Comparison of ENCODE assay signal across 27 cellular contexts in the genomic region with DNA sequence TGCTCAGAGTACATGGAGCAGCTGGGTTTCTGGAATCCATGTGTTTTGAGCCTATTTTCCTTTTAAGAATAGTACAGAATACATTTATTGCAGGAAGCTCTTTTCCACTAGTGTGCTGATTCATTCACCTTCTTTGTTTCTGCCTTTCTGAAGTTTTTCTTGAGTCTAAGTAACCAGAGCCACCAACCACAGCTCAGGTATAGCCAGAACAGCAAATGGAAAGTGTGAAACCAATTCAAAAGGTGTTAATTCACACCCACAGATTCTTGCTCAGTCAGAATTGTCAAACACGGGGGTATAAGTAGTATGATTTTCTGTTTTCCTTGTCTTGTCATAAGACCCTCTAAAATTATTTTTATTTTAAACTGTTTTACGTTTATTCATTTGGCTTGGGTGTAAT.
DNase-seq lines count a peak whose midpoint lies in the region; ATAC-seq, FAIRE-seq and TF ChIP-seq lines count a peak whose summit lies in the region.
"Had no signal": no experiment of that assay in that cellular context is flagged by ENCODE, and none has a peak within 500 bp of the region (broad histone marks: within the 10 kb centered on the region; RNA-seq: fewer than 3 reads in every experiment).

No MANE protein-coding gene starts in this region.

- 0 out of 2 replicates have a peak overlapping the region, but pooled peaks have one; percentile 44 for H2AFZ ChIP-seq in Karpas-422 (ENCODE audit: low read length)

- POLR2A ChIA-PET in WTC11 (lab: Charles Lee) (no interaction called here), RWPE1 (lab: Yijun Ruan, JAX; ENCODE audit: low non-redundant PET) (no interaction called here)

- TF ChIP-seq CTCF in WTC11 (IDR thresholded peaks at IDR 0.05): no peak
- TF ChIP-seq CTCF in pancreas (IDR thresholded peaks at IDR 0.05): no peak
- no peak for TF ChIP-seq CTCF in RWPE1 (conservative IDR thresholded peaks at IDR 0.05; ENCODE audit: low read depth)

- no peaks in the 10 kb centered on the region for H3K27me3 ChIP-seq in Karpas-422 (ENCODE audit: low read length)
- H3K27me3 ChIP-seq in pancreas: no peaks in the 10 kb centered on the region
- H3K27me3 ChIP-seq: Peyer's patch, SJSA1 had no signal

- CTCF ChIA-PET in WTC11 (lab: Charles Lee): no interaction called here
- CTCF ChIA-PET in RWPE1 (lab: Yijun Ruan, JAX): no interaction called here

- H3K4me2 ChIP-seq in Karpas-422 (ENCODE audit: low read depth, low read length, poor library complexity, severe bottlenecking): no peak overlapping the region

- intact Hi-C loops in pancreas (cut with DNase I): no loop called here

- H3K4me3 ChIP-seq in Karpas-422 (ENCODE audit: low read length) (no peak overlapping the region), pancreas (no peak overlapping the region)
- H3K4me3 ChIP-seq: HAP-1, Peyer's patch, SJSA1 had no signal

- H3K9ac ChIP-seq in Karpas-422 (ENCODE audit: low read length): no peak overlapping the region

- no peaks in the 10 kb centered on the region for H3K27me3 Mint-ChIP-seq in WTC11 (ENCODE audit: low read depth)

- FAIRE-seq in pancreas (lab: Jason Lieb, UNC): peak; percentile 65
- FAIRE-seq: GM19239, HTR-8/SVneo had no signal

- H3K4me1 ChIP-seq in Karpas-422 (ENCODE audit: low read length) (peaks cover 5% of the 10 kb centered on the region), pancreas (peaks cover 0 to 9% (median 4%) of the 10 kb centered on the region in 3 donors)
- H3K4me1 ChIP-seq: HAP-1, Peyer's patch, SJSA1 had no signal

- H3K9me3 ChIP-seq in Karpas-422 (ENCODE audit: low read length): no peaks in the 10 kb centered on the region
- no peaks in the 10 kb centered on the region for H3K9me3 ChIP-seq in pancreas
- H3K9me3 ChIP-seq: HAP-1, Peyer's patch, SJSA1 had no signal

- no peaks in the 10 kb centered on the region for H3K79me2 ChIP-seq in Karpas-422 (ENCODE audit: low read length)

- H3K36me3 Mint-ChIP-seq in WTC11: no peaks in the 10 kb centered on the region
- H3K36me3 Mint-ChIP-seq: CD8-positive, alpha-beta memory T cell had no signal

- H3K27ac ChIP-seq in Karpas-422 (ENCODE audit: low read length) (no peak overlapping the region), pancreas (no peak overlapping the region), RWPE1 (no peak overlapping the region)
- H3K27ac ChIP-seq: 22Rv1, C4-2B, Peyer's patch, SJSA1 had no signal

- peak overlapping the region; percentile 39; the same call in 1 of the 2 replicates for H3K27ac Mint-ChIP-seq in WTC11
- H3K27ac Mint-ChIP-seq: CD8-positive, alpha-beta memory T cell had no signal

- H3K36me3 ChIP-seq in Karpas-422 (ENCODE audit: insufficient read depth, low read length) (no peaks in the 10 kb centered on the region), pancreas (no peaks in the 10 kb centered on the region)
- H3K36me3 ChIP-seq: HAP-1, Peyer's patch, SJSA1 had no signal

- WGBS in pancreas, 2 donors: 65 to 73% methylated on average over 2 of the region's 2 CpGs

- peak; percentile 48 for DNase-seq in NCI-H1105 (lab: John Stamatoyannopoulos, UW)
- no peak for DNase-seq in NCI-H1105 treated with DMSO at 0.1 percent for 48 hours (lab: John Stamatoyannopoulos, UW)
- DNase-seq in Karpas-422: no peak
- no peak for DNase-seq in WTC11 (ENCODE audit: low spot score)
- DNase-seq in pancreas: no peak
- DNase-seq in RWPE1 (ENCODE audit: low spot score): no peak
- no peak for DNase-seq in GDM1 (lab: John Stamatoyannopoulos, UW)
- DNase-seq: Calu3; CD8-positive, alpha-beta memory T cell; DMS153; GF-D8; KG1; NCI-H1417 treated with DMSO at 0.1 percent for 48 hours; NCI-H187; NCI-H446 treated with DMSO at 0.1 percent for 48 hours; NCI-H526 treated with DMSO at 0.1 percent for 48 hours; NK-92 treated with Interleukin-12 subunit alpha and Interleukin-12 subunit beta, amount 100 ng/mL, for 24 hours; Peyer's patch; T-helper 1 cell had no signal

- H4K20me1 ChIP-seq in Karpas-422 (ENCODE audit: insufficient read depth, low read depth, low read length): no peaks in the 10 kb centered on the region

- H3K4me1 Mint-ChIP-seq in WTC11: peaks cover 11% of the 10 kb centered on the region
- H3K4me1 Mint-ChIP-seq: CD8-positive, alpha-beta memory T cell had no signal

- no peak for ATAC-seq in WTC11
- no peak for ATAC-seq in pancreas
- ATAC-seq in GM21390 (IDR thresholded peaks at IDR 0.05; ENCODE audit: unreplicated experiment): no peak
- ATAC-seq: Right ventricle myocardium inferior had no signal

- H3K9me2 ChIP-seq in Karpas-422 (replicated peaks; ENCODE audit: insufficient read depth, low read length): no peaks in the 10 kb centered on the region

- no peak overlapping the region for H3K4me3 Mint-ChIP-seq in WTC11
- H3K4me3 Mint-ChIP-seq: CD8-positive, alpha-beta memory T cell had no signal

- H3K9me3 Mint-ChIP-seq in WTC11: peaks cover 1% of the 10 kb centered on the region
- H3K9me3 Mint-ChIP-seq: CD8-positive, alpha-beta memory T cell had no signal

TF ChIP-seq in WTC11, 78 proteins besides CTCF, POLR2A, EP300 and RAD21:
- TF ChIP-seq EMX1 (CRISPR knock-in tag; IDR thresholded peaks at IDR 0.05): no peak
- TF ChIP-seq, protein P1, sequence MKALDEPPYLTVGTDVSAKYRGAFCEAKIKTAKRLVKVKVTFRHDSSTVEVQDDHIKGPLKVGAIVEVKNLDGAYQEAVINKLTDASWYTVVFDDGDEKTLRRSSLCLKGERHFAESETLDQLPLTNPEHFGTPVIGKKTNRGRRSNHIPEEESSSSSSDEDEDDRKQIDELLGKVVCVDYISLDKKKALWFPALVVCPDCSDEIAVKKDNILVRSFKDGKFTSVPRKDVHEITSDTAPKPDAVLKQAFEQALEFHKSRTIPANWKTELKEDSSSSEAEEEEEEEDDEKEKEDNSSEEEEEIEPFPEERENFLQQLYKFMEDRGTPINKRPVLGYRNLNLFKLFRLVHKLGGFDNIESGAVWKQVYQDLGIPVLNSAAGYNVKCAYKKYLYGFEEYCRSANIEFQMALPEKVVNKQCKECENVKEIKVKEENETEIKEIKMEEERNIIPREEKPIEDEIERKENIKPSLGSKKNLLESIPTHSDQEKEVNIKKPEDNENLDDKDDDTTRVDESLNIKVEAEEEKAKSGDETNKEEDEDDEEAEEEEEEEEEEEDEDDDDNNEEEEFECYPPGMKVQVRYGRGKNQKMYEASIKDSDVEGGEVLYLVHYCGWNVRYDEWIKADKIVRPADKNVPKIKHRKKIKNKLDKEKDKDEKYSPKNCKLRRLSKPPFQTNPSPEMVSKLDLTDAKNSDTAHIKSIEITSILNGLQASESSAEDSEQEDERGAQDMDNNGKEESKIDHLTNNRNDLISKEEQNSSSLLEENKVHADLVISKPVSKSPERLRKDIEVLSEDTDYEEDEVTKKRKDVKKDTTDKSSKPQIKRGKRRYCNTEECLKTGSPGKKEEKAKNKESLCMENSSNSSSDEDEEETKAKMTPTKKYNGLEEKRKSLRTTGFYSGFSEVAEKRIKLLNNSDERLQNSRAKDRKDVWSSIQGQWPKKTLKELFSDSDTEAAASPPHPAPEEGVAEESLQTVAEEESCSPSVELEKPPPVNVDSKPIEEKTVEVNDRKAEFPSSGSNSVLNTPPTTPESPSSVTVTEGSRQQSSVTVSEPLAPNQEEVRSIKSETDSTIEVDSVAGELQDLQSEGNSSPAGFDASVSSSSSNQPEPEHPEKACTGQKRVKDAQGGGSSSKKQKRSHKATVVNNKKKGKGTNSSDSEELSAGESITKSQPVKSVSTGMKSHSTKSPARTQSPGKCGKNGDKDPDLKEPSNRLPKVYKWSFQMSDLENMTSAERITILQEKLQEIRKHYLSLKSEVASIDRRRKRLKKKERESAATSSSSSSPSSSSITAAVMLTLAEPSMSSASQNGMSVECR (CRISPR knock-in tag; IDR thresholded peaks at IDR 0.05; ENCODE audit: borderline replicate concordance): no peak
- TF ChIP-seq, protein P2, sequence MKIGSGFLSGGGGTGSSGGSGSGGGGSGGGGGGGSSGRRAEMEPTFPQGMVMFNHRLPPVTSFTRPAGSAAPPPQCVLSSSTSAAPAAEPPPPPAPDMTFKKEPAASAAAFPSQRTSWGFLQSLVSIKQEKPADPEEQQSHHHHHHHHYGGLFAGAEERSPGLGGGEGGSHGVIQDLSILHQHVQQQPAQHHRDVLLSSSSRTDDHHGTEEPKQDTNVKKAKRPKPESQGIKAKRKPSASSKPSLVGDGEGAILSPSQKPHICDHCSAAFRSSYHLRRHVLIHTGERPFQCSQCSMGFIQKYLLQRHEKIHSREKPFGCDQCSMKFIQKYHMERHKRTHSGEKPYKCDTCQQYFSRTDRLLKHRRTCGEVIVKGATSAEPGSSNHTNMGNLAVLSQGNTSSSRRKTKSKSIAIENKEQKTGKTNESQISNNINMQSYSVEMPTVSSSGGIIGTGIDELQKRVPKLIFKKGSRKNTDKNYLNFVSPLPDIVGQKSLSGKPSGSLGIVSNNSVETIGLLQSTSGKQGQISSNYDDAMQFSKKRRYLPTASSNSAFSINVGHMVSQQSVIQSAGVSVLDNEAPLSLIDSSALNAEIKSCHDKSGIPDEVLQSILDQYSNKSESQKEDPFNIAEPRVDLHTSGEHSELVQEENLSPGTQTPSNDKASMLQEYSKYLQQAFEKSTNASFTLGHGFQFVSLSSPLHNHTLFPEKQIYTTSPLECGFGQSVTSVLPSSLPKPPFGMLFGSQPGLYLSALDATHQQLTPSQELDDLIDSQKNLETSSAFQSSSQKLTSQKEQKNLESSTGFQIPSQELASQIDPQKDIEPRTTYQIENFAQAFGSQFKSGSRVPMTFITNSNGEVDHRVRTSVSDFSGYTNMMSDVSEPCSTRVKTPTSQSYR (CRISPR knock-in tag; IDR thresholded peaks at IDR 0.05): no peak
